Comparison of ENCODE assay signal across 8 cellular contexts in genomic region chr5:14351845-14352712, GRCh38.
DNase-seq lines count a peak whose midpoint lies in the region; ATAC-seq and TF ChIP-seq lines count a peak whose summit lies in the region.

No MANE protein-coding gene starts in this region.

- no peak overlapping the region for H3K9ac ChIP-seq in fibroblast of lung (ENCODE audit: insufficient read depth, low read length)

- peaks cover 6% of the 10 kb centered on the region for H3K9me3 Mint-ChIP-seq in activated T-cell treated with anti-CD3 and anti-CD28 coated beads, Interleukin-2, amount 50 U/mL, for 4 hours

- H3K27me3 ChIP-seq in fibroblast of lung (ENCODE audit: control insufficient read depth, insufficient read depth, low read length) (no peaks in the 10 kb centered on the region), testis (no peaks in the 10 kb centered on the region)

- WGBS in testis, 2 donors, result 65 to 66% methylated on average over 6 to 7 of the region's 7 CpGs

- H3K4me1 ChIP-seq in fibroblast of lung (ENCODE audit: control insufficient read depth, extremely low read depth, insufficient read depth, low read length), result peaks cover 17% of the 10 kb centered on the region
- peaks cover 6% of the 10 kb centered on the region for H3K4me1 ChIP-seq in testis

- H3K4me1 Mint-ChIP-seq in activated T-cell treated with anti-CD3 and anti-CD28 coated beads, Interleukin-2, amount 50 U/mL, for 4 hours (ENCODE audit: low read depth), result no peaks in the 10 kb centered on the region

- no peak overlapping the region for H3K4me3 ChIP-seq in fibroblast of lung (replicated peaks in 1 of 4; ENCODE audit: control extremely low read depth in 1 of 4, insufficient read depth in 1 of 4, low read depth in 3 of 4, low read length in 4 of 4)
- no peak overlapping the region for H3K4me3 ChIP-seq in testis

- no peak overlapping the region for H3K4me3 Mint-ChIP-seq in activated T-cell treated with anti-CD3 and anti-CD28 coated beads, Interleukin-2, amount 50 U/mL, for 4 hours

- TF ChIP-seq CTCF in fibroblast of lung (conservative IDR thresholded peaks at IDR 0.05 in 1 of 2, IDR thresholded peaks at IDR 0.05 in 1 of 2; ENCODE audit: low read depth in 1 of 2, low read length in 2 of 2) (peak; percentile 94 to 99), testis (IDR thresholded peaks at IDR 0.05) (peak; percentile 79 to 87 (median 80))

- no peaks in the 10 kb centered on the region for H3K36me3 Mint-ChIP-seq in activated T-cell treated with anti-CD3 and anti-CD28 coated beads, Interleukin-2, amount 50 U/mL, for 4 hours (ENCODE audit: insufficient read depth)

- H3K27ac ChIP-seq in fibroblast of lung (ENCODE audit: insufficient read depth, low read length) (no peak overlapping the region), testis (no peak overlapping the region)

- H4K20me1 ChIP-seq in fibroblast of lung (ENCODE audit: control insufficient read depth, extremely low read depth, insufficient read depth, low read length), result peaks cover 5% of the 10 kb centered on the region

- H3K9me3 ChIP-seq in fibroblast of lung (ENCODE audit: control insufficient read depth, insufficient read depth, low read depth, low read length) (no peaks in the 10 kb centered on the region), testis (no peaks in the 10 kb centered on the region)

- H3K4me2 ChIP-seq in fibroblast of lung (ENCODE audit: extremely low read depth, insufficient read depth, low read length), result no peak overlapping the region

- ATAC-seq in GM21528 (IDR thresholded peaks at IDR 0.05; ENCODE audit: low FRiP score, unreplicated experiment), result peak; percentile 86
- peak; percentile 83 to 92 for ATAC-seq in activated T-cell treated with anti-CD3 and anti-CD28 coated beads, Interleukin-2, amount 50 U/mL, for 4 hours

- TF ChIP-seq POLR2A in testis (IDR thresholded peaks at IDR 0.05), result no peak

- peaks cover 74% of the 10 kb centered on the region for H3K79me2 ChIP-seq in fibroblast of lung (ENCODE audit: control insufficient read depth, insufficient read depth, low read length)

- H3K36me3 ChIP-seq in fibroblast of lung (ENCODE audit: control insufficient read depth, insufficient read depth, low read length) (peaks cover 10% of the 10 kb centered on the region), testis (ENCODE audit: low read depth, missing control alignments) (no peaks in the 10 kb centered on the region)

- intact Hi-C loops in testis (cut with DNase I; ENCODE audit: low total_unique reads), result no loop called here

- H3K27me3 Mint-ChIP-seq in activated T-cell treated with anti-CD3 and anti-CD28 coated beads, Interleukin-2, amount 50 U/mL, for 4 hours (ENCODE audit: low read depth), result peaks cover 5% of the 10 kb centered on the region

- H2AFZ ChIP-seq in fibroblast of lung (ENCODE audit: low read length), result no peak overlapping the region

- peak; percentile 75 for DNase-seq in DMS53 treated with DMSO at 0.1 percent for 48 hours (lab: John Stamatoyannopoulos, UW; ENCODE audit: unreplicated experiment)
- DNase-seq in HuH-7.5 (ENCODE audit: low spot score), result peak; percentile 70
- peak; percentile 36 for DNase-seq in OCI-M2 (lab: John Stamatoyannopoulos, UW; ENCODE audit: unreplicated experiment)
- DNase-seq in activated T-cell treated with anti-CD3 and anti-CD28 coated beads, Interleukin-2, amount 50 U/mL, for 4 hours, result peak; percentile 48
- DNase-seq in fibroblast of lung (ENCODE audit: low read depth in 2 of 2), result peak; percentile 54 to 69
- DNase-seq in nucleus accumbens (lab: John Stamatoyannopoulos, UW), result peak in 38 of 56 donors; percentile 5 to 80 (median 41)
- peak; percentile 80 for DNase-seq in testis
